ENCODE assay signal across 9 cellular contexts in genomic region chr2:192196451-192197194, GRCh38. TPM values are rescaled to one million over a fixed set of nuclear protein-coding genes. Genes with fewer than 3 reads are reported as not detected.
DNase-seq lines count a peak whose midpoint lies in the region; ATAC-seq and TF ChIP-seq lines count a peak whose summit lies in the region.
"Had no signal": no experiment of that assay in that cellular context is flagged by ENCODE, and none has a peak within 500 bp of the region (broad histone marks: within the 10 kb centered on the region; RNA-seq: fewer than 3 reads in every experiment).

No MANE protein-coding gene starts in this region.

- H3K9me3 ChIP-seq in Panc1 (ENCODE audit: control insufficient read depth, insufficient read depth, low read depth, low read length): no peaks in the 10 kb centered on the region

- H3K27me3 ChIP-seq in Panc1 (ENCODE audit: control insufficient read depth, insufficient read depth, low read length): peaks cover 25% of the 10 kb centered on the region

- H3K27ac ChIP-seq in Panc1 (ENCODE audit: low read length): no peak overlapping the region
- H3K27ac ChIP-seq: parathyroid adenoma had no signal

- peak overlapping the region; percentile 51 to 69 for H3K4me3 ChIP-seq in Panc1 (ENCODE audit: low read depth in 2 of 2, low read length in 2 of 2)
- peak overlapping the region; percentile 80 for H3K4me3 ChIP-seq in skeletal muscle cell (ENCODE audit: low read depth, low read length)

- peaks cover 7% of the 10 kb centered on the region for H3K4me1 ChIP-seq in Panc1 (ENCODE audit: control insufficient read depth, insufficient read depth, low read length)
- H3K4me1 ChIP-seq: parathyroid adenoma had no signal

- POLR2A ChIA-PET in Panc1 (lab: Charles Lee): no interaction called here

- no peak for TF ChIP-seq POLR2A in erythroblast (IDR thresholded peaks at IDR 0.05; ENCODE audit: low read length)

- no peak for TF ChIP-seq CTCF in Panc1 (IDR thresholded peaks at IDR 0.05)

- DNase-seq in NCI-H82 (lab: John Stamatoyannopoulos, UW) (peak; percentile 62), NCI-H82 treated with DMSO at 0.1 percent for 48 hours (lab: John Stamatoyannopoulos, UW; ENCODE audit: unreplicated experiment) (no peak), Panc1 (ENCODE audit: low read depth, low spot score) (no peak), fibroblast of gingiva (ENCODE audit: low read depth) (peak; percentile 24), skeletal muscle cell (ENCODE audit: low read depth) (no peak), erythroblast (lab: John Stamatoyannopoulos, UW) (no peak)

- no peaks in the 10 kb centered on the region for H3K36me3 ChIP-seq in Panc1 (ENCODE audit: control insufficient read depth, insufficient read depth, low read length)

- intact Hi-C loops in Panc1 (cut with micrococcal nuclease; ENCODE audit: unreplicated experiment): no loop called here

- in situ Hi-C loops in Panc1 (cut with HindIII; ENCODE audit: low pct_unique_long_range_greater_than_20kb, low sequenced_read_pairs): no loop called here

- ATAC-seq in Panc1: no peak
- no peak for ATAC-seq in GM19035 (IDR thresholded peaks at IDR 0.05; ENCODE audit: unreplicated experiment)
- no peak for ATAC-seq in GM21367 (IDR thresholded peaks at IDR 0.05; ENCODE audit: unreplicated experiment)

- no TSS peak for BruUV-seq in Panc1 (replicated peaks; lab: Mats Ljungman, UMichigan)

- CTCF ChIA-PET in Panc1 (lab: Charles Lee): no interaction called here

RNA-seq across cellular contexts. Expression of gene TMEFF2, which starts 1.9 kb away (rescaled TPM):
- total RNA-seq in Panc1 (2021; ENCODE audit: unreplicated experiment): 1.5 TPM
- 0.21 TPM for polyA plus RNA-seq in Panc1 (2012; ENCODE audit: insufficient read length)

Comparison
In these comparisons a context has a peak if more than half of its experiments do, and no peak if none do; other contexts are left out.
1. DNase-seq: peak in NCI-H82 (single experiment) and fibroblast of gingiva (single experiment); none in NCI-H82 treated with DMSO at 0.1 percent for 48 hours (single experiment), Panc1 (single experiment), skeletal muscle cell (single experiment) and erythroblast (0 of 2).